ENCODE assay signal across 19 cellular contexts in the genomic region with DNA sequence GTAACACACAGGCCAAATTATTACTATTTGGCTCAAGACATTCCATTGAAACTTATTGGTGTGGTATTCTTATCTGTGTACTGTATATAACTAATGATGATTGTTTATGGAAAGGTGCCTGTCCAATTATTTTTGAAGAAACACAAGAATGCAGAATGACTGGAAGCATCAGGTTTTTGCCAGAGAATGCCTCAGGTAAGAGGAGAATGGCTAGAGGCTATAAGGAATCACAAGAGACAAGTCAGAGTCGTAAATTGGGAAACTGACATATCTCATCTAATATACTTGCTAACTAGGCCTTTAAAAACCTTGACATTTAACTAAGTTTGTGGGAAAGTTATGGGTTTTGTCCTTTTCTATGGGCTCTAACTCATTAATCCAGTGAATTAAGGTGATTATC.
"Had no signal": no experiment of that assay in that cellular context is flagged by ENCODE, and none has a peak within 500 bp of the region (broad histone marks: within the 10 kb centered on the region; RNA-seq: fewer than 3 reads in every experiment).

No MANE protein-coding gene starts in this region.

- H3K27me3 Mint-ChIP-seq: progenitor cell of endocrine pancreas had no signal

- H3K27ac Mint-ChIP-seq: natural killer cell; progenitor cell of endocrine pancreas; stimulated activated effector memory CD8-positive, alpha-beta T cell treated with anti-CD3 and anti-CD28 coated beads, Interleukin-12 subunit alpha, Interleukin-12 subunit beta, amount 100 ng/mL, for 72 hours; stimulated activated naive CD8-positive, alpha-beta T cell treated with anti-CD3 and anti-CD28 coated beads, Interleukin-15, Interleukin-2, amounts not matched to agents 100 ng/mL and 50 ng/mL, for 24 hours had no signal

- H3K4me2 ChIP-seq: smooth muscle cell had no signal

- H3K9me3 Mint-ChIP-seq: natural killer cell; neural crest cell; stimulated activated effector memory CD8-positive, alpha-beta T cell treated with anti-CD3 and anti-CD28 coated beads, Interleukin-12 subunit alpha, Interleukin-12 subunit beta, amount 100 ng/mL, for 72 hours; stimulated activated naive CD8-positive, alpha-beta T cell treated with anti-CD3 and anti-CD28 coated beads, Interleukin-15, Interleukin-2, amounts not matched to agents 100 ng/mL and 50 ng/mL, for 24 hours had no signal

- H3K36me3 Mint-ChIP-seq: natural killer cell; stimulated activated effector memory CD8-positive, alpha-beta T cell treated with anti-CD3 and anti-CD28 coated beads, Interleukin-12 subunit alpha, Interleukin-12 subunit beta, amount 100 ng/mL, for 72 hours had no signal

- H3K27me3 ChIP-seq: tibial artery had no signal

- ATAC-seq: heart left ventricle; left lobe of liver; natural killer cell; pancreas; right cardiac atrium; stimulated activated effector memory CD8-positive, alpha-beta T cell treated with anti-CD3 and anti-CD28 coated beads, Interleukin-12 subunit alpha, Interleukin-12 subunit beta, amount 100 ng/mL, for 72 hours; upper lobe of right lung had no signal

- H3K9me3 ChIP-seq: heart left ventricle, pancreas, tibial artery, upper lobe of right lung had no signal

- H3K4me1 Mint-ChIP-seq: natural killer cell; stimulated activated effector memory CD8-positive, alpha-beta T cell treated with anti-CD3 and anti-CD28 coated beads, Interleukin-12 subunit alpha, Interleukin-12 subunit beta, amount 100 ng/mL, for 72 hours had no signal

- H3K36me3 ChIP-seq: heart left ventricle, pancreas, tibial artery, upper lobe of right lung had no signal

- H3K4me3 Mint-ChIP-seq: natural killer cell; neural crest cell; stimulated activated effector memory CD8-positive, alpha-beta T cell treated with anti-CD3 and anti-CD28 coated beads, Interleukin-12 subunit alpha, Interleukin-12 subunit beta, amount 100 ng/mL, for 72 hours; stimulated activated naive CD8-positive, alpha-beta T cell treated with anti-CD3 and anti-CD28 coated beads, Interleukin-15, Interleukin-2, amounts not matched to agents 100 ng/mL and 50 ng/mL, for 24 hours had no signal

- DNase-seq: effector CD4-positive, alpha-beta T cell; heart left ventricle; hypothalamus; mammary epithelial cell; natural killer cell; nucleus accumbens; pancreas; right cardiac atrium; stimulated activated CD4-positive, alpha-beta T cell treated with anti-CD3 and anti-CD28 coated beads, Interleukin-2, amount 100 ng/mL, for 48 hours; stimulated activated CD8-positive, alpha-beta memory T cell treated with anti-CD3 and anti-CD28 coated beads, Interleukin-4, amount 100 ng/mL, for 48 hours; tibial artery; upper lobe of right lung had no signal

- H3K4me3 ChIP-seq: coronary artery, pancreas, smooth muscle cell, tibial artery, upper lobe of right lung had no signal

- H3K27ac ChIP-seq: coronary artery, heart left ventricle, pancreas, tibial artery, upper lobe of right lung had no signal

- H3K4me1 ChIP-seq: heart left ventricle, pancreas, tibial artery, upper lobe of right lung had no signal
